ENCODE assay signal across 1 cellular context in the genomic region with DNA sequence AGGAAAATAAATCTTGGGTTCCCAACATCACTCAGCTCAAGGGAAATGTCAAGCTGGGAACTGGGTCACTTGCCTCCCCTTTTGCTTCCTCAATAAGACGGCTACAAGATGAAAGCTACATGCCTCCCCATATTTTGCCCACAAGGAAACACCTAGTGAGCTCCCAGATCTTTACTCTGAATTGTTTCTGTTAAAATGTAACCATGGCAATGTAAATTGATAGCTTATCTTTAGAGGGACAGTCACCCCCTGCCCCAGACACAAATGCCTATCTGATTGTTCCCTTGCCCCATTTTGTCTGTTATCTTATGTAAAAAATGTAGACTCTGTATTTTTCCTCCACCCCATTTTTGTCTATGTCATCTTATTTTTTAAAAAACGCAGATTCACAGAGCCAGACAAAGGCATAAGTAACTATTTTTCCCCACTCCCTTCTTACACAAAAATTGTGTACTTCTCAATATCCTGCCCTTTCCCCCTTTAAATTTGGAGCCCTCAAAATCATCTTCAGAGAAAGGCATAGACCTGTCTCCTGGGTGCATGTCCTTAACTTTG.
TF ChIP-seq lines count a peak whose summit lies in the region.

No MANE protein-coding gene starts in this region.

TF ChIP-seq in K562, 482 proteins besides CTCF, POLR2A, EP300 and RAD21 (continued from another document):
- TF ChIP-seq VEZF1 (CRISPR knock-in tag; IDR thresholded peaks at IDR 0.05) (peak; percentile 13; the same call in 1 of the 2 replicates), XRCC4 (IDR thresholded peaks at IDR 0.05; ENCODE audit: extremely low read depth, insufficient read depth, insufficient read length) (no peak), SIRT6 (IDR thresholded peaks at IDR 0.05; ENCODE audit: low read depth, low read length) (no peak), NFE2L1 (tag; IDR thresholded peaks at IDR 0.05; ENCODE audit: borderline replicate concordance, low read depth) (no peak), RFX1 (IDR thresholded peaks at IDR 0.05) (peak; percentile 16; the same call in 1 of the 2 replicates), FOXM1 (IDR thresholded peaks at IDR 0.05; ENCODE audit: low read depth) (no peak), FOXM1 (CRISPR knock-in tag; IDR thresholded peaks at IDR 0.05; ENCODE audit: low read depth) (no peak), ZBTB26 (CRISPR knock-in tag; IDR thresholded peaks at IDR 0.05) (no peak), ZNF311 (CRISPR knock-in tag; IDR thresholded peaks at IDR 0.05) (no peak), ZNF143 (CRISPR knock-in tag; IDR thresholded peaks at IDR 0.05) (no peak)
